13 cellular contexts compared by ENCODE assay signal in the genomic region with DNA sequence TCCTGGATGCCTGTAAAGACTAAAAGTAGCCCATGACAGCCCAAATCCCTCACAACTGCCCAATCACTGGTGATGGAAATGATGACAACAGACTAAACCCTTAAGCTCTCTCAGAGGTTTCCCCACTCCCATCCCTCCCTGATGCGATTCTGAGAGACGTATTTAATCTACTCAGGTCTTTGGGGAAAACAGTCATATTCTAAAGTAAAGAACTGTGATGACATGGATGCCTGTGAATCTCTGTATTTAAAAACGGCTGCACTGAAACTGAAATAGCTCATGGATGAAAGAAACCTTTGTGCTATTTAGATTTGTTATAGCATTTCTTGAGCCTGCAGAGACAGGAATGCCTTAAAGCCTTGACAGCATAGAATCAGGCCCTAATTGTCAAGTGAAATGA.
"Had no signal": no experiment of that assay in that cellular context is flagged by ENCODE, and none has a peak within 500 bp of the region (broad histone marks: within the 10 kb centered on the region; RNA-seq: fewer than 3 reads in every experiment).

No MANE protein-coding gene starts in this region.

- H3K27ac Mint-ChIP-seq: activated CD4-positive, alpha-beta memory T cell treated with anti-CD3 and anti-CD28 coated beads for 36 hours; activated naive CD8-positive, alpha-beta T cell treated with anti-CD3 and anti-CD28 coated beads, Interleukin-2, amount 10 ng/mL, durations not matched to agents 7 days and 5 days; activated T-cell treated with anti-CD3 and anti-CD28 coated beads, Interleukin-2, amount 50 U/mL, for 72 hours had no signal

- H3K9me3 Mint-ChIP-seq: activated CD4-positive, alpha-beta memory T cell treated with anti-CD3 and anti-CD28 coated beads for 36 hours; activated T-cell treated with anti-CD3 and anti-CD28 coated beads, Interleukin-2, amount 50 U/mL, for 72 hours; stimulated activated naive CD8-positive, alpha-beta T cell treated with anti-CD3 and anti-CD28 coated beads, Interleukin-15, amount 100 ng/mL, for 72 hours had no signal

- H3K27ac ChIP-seq: gastrocnemius medialis, tibial artery, uterus had no signal

- H3K36me3 ChIP-seq: gastrocnemius medialis, uterus had no signal

- H3K4me3 ChIP-seq: gastrocnemius medialis, tibial artery, uterus had no signal

- H3K4me1 ChIP-seq: tibial artery, uterus had no signal

- H3K27me3 Mint-ChIP-seq: activated CD4-positive, alpha-beta memory T cell treated with anti-CD3 and anti-CD28 coated beads for 36 hours; activated naive CD8-positive, alpha-beta T cell treated with anti-CD3 and anti-CD28 coated beads, Interleukin-2, amount 10 ng/mL, durations not matched to agents 7 days and 5 days; naive thymus-derived CD4-positive, alpha-beta T cell; stimulated activated naive CD8-positive, alpha-beta T cell treated with anti-CD3 and anti-CD28 coated beads, Interleukin-15, amount 100 ng/mL, for 72 hours had no signal

- ATAC-seq: activated T-cell treated with anti-CD3 and anti-CD28 coated beads, Interleukin-2, amount 50 U/mL, for 72 hours; gastrocnemius medialis; stimulated activated naive CD8-positive, alpha-beta T cell treated with anti-CD3 and anti-CD28 coated beads, Interleukin-15, amount 100 ng/mL, for 72 hours had no signal

- DNase-seq: activated CD4-positive, alpha-beta memory T cell treated with anti-CD3 and anti-CD28 coated beads for 36 hours; activated CD4-positive, alpha-beta T cell treated with anti-CD3 and anti-CD28 coated beads for 1 hour; activated gamma-delta T cell treated with Interleukin-2 at 50 U/mL for 16 hours; activated naive CD8-positive, alpha-beta T cell treated with anti-CD3 and anti-CD28 coated beads, Interleukin-2, amount 10 ng/mL, durations not matched to agents 7 days and 5 days; activated T-cell treated with anti-CD3 and anti-CD28 coated beads, Interleukin-2, amount 50 U/mL, for 72 hours; gastrocnemius medialis; kidney glomerular epithelial cell; naive thymus-derived CD4-positive, alpha-beta T cell; occipital lobe; stimulated activated CD4-positive, alpha-beta T cell treated with anti-CD3 and anti-CD28 coated beads, Interleukin-4, amount 100 ng/mL, for 1 hour; stimulated activated naive CD8-positive, alpha-beta T cell treated with anti-CD3 and anti-CD28 coated beads, Interleukin-15, amount 100 ng/mL, for 72 hours; tibial artery; uterus had no signal

- H3K9me3 ChIP-seq: gastrocnemius medialis, tibial artery, uterus had no signal

- H3K27me3 ChIP-seq: gastrocnemius medialis, tibial artery, uterus had no signal

- H3K4me3 Mint-ChIP-seq: activated CD4-positive, alpha-beta memory T cell treated with anti-CD3 and anti-CD28 coated beads for 36 hours; activated naive CD8-positive, alpha-beta T cell treated with anti-CD3 and anti-CD28 coated beads, Interleukin-2, amount 10 ng/mL, durations not matched to agents 7 days and 5 days; activated T-cell treated with anti-CD3 and anti-CD28 coated beads, Interleukin-2, amount 50 U/mL, for 72 hours; stimulated activated naive CD8-positive, alpha-beta T cell treated with anti-CD3 and anti-CD28 coated beads, Interleukin-15, amount 100 ng/mL, for 72 hours had no signal
